ENCODE assay signal across 22 cellular contexts in the genomic region with DNA sequence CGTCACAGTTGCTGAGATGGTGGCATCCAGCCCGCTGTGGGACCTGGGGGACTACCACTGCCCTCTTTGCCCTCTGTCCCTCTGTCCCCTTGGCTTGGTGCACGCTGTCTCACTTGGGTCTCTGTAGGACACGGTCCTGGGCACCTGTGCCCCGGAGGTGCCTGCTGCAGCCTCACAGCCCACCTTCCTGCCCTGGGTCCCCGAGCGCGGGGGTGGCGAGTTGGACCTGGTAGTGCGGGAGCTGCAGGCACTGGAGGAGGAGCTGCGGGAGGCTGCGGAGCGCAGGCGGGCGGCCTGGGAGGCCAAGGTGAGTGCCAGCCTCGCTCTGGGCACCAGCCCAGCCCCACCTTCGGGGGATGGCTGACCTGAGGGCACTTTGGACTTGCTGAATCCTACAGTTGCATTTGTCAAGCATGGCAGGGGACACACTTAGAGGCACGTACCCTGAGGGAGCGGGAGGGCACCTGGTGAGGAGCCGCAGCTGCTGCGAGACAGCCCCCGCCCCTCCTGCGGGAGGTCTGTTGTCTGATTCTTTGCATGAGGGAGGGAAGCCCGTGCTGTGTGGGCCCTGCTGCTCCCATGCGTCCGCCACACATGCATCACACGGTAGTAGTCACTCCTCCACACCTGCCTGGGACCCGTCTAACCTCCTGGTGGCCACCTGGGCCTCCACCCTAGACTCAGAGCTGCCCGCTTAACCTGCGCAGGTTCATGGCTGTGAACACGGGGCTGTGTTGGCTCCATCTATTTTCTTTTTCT. TPM values are rescaled to one million over a fixed set of nuclear protein-coding genes. Genes with fewer than 3 reads are reported as not detected.
A peak's percentile ranks its signal among the peaks of the same experiment; 100 is the strongest.
DNase-seq lines count a peak whose midpoint lies in the region; ATAC-seq, FAIRE-seq and TF ChIP-seq lines count a peak whose summit lies in the region.
"Had no signal": no experiment of that assay in that cellular context is flagged by ENCODE, and none has a peak within 500 bp of the region (broad histone marks: within the 10 kb centered on the region; RNA-seq: fewer than 3 reads in every experiment).

No MANE protein-coding gene starts in this region.

- no peak for FAIRE-seq in GM12892 (lab: Jason Lieb, UNC)
- FAIRE-seq: GM19239 had no signal

- H3K27me3 ChIP-seq in BE2C = no peaks in the 10 kb centered on the region
- H3K27me3 ChIP-seq in MG63 = no peaks in the 10 kb centered on the region
- H3K27me3 ChIP-seq: ascending aorta, BLaER1 had no signal

- H3K9me3 ChIP-seq in BE2C (no peaks in the 10 kb centered on the region), MG63 (no peaks in the 10 kb centered on the region)
- H3K9me3 ChIP-seq: ascending aorta, BLaER1 had no signal

- peak overlapping the region; percentile 79 for H3K27ac Mint-ChIP-seq in memory B cell
- H3K27ac Mint-ChIP-seq: activated CD8-positive, alpha-beta T cell treated with anti-CD3 and anti-CD28 coated beads for 36 hours; activated T-helper 17 cell treated with anti-CD3 and anti-CD28 coated beads, Interleukin-2, amount 50 U/mL, for 72 hours; HFFc6 had no signal

- H3K36me3 ChIP-seq in BE2C (no peaks in the 10 kb centered on the region), MG63 (no peaks in the 10 kb centered on the region)

- no peak for TF ChIP-seq POLR2A in GM12892 (IDR thresholded peaks at IDR 0.05; ENCODE audit: low read depth, low read length)

- DNase-seq in BE2C = peak; percentile 18
- DNase-seq in GM12892 (ENCODE audit: insufficient read length) = peak; percentile 25
- no peak for DNase-seq in caudate nucleus (lab: John Stamatoyannopoulos, UW)
- no peak for DNase-seq in memory B cell (ENCODE audit: low spot score in 2 of 2)
- no peak for DNase-seq in MG63
- no peak for DNase-seq in SKM-1 (lab: John Stamatoyannopoulos, UW; ENCODE audit: unreplicated experiment)
- DNase-seq: activated CD8-positive, alpha-beta T cell treated with anti-CD3 and anti-CD28 coated beads for 36 hours; DMS53; HFFc6; hippocampal formation; KBM-7; left colon; naive thymus-derived CD4-positive, alpha-beta T cell; NCI-H1048; NCI-H526 had no signal

- ATAC-seq in memory B cell (ENCODE audit: low read depth) (no peak), HG03045 (IDR thresholded peaks at IDR 0.05; ENCODE audit: unreplicated experiment) (no peak), HG03025 (IDR thresholded peaks at IDR 0.05; ENCODE audit: low FRiP score, unreplicated experiment) (no peak)
- ATAC-seq: activated CD8-positive, alpha-beta T cell treated with anti-CD3 and anti-CD28 coated beads for 36 hours; activated T-helper 17 cell treated with anti-CD3 and anti-CD28 coated beads, Interleukin-2, amount 50 U/mL, for 72 hours; left colon had no signal

- H3K4me1 ChIP-seq in BE2C = peaks cover 12% of the 10 kb centered on the region
- H3K4me1 ChIP-seq: ascending aorta had no signal

- H3K9me3 Mint-ChIP-seq in memory B cell = no peaks in the 10 kb centered on the region
- H3K9me3 Mint-ChIP-seq: activated CD8-positive, alpha-beta T cell treated with anti-CD3 and anti-CD28 coated beads for 36 hours; activated T-helper 17 cell treated with anti-CD3 and anti-CD28 coated beads, Interleukin-2, amount 50 U/mL, for 72 hours; HFFc6; naive thymus-derived CD4-positive, alpha-beta T cell had no signal

- H3K4me3 ChIP-seq in BE2C (ENCODE audit: low read depth, low read length) (no peak overlapping the region), MG63 (no peak overlapping the region)
- H3K4me3 ChIP-seq: ascending aorta, BLaER1, PC-9 had no signal

- no peak for TF ChIP-seq CTCF in BE2C (IDR thresholded peaks at IDR 0.05; ENCODE audit: low read depth, low read length)

- H3K27me3 Mint-ChIP-seq in memory B cell = peaks cover 4% of the 10 kb centered on the region
- H3K27me3 Mint-ChIP-seq: activated T-helper 17 cell treated with anti-CD3 and anti-CD28 coated beads, Interleukin-2, amount 50 U/mL, for 72 hours; naive thymus-derived CD4-positive, alpha-beta T cell had no signal

- H3K27ac ChIP-seq in caudate nucleus (ENCODE audit: low read depth, low read length) = peak overlapping the region; percentile 98
- H3K27ac ChIP-seq: ascending aorta, BLaER1, PC-9 had no signal

- H3K4me1 Mint-ChIP-seq in memory B cell = no peaks in the 10 kb centered on the region
- H3K4me1 Mint-ChIP-seq: activated T-helper 17 cell treated with anti-CD3 and anti-CD28 coated beads, Interleukin-2, amount 50 U/mL, for 72 hours had no signal

- H3K4me3 Mint-ChIP-seq in memory B cell = no peak overlapping the region
- H3K4me3 Mint-ChIP-seq: activated CD8-positive, alpha-beta T cell treated with anti-CD3 and anti-CD28 coated beads for 36 hours; activated T-helper 17 cell treated with anti-CD3 and anti-CD28 coated beads, Interleukin-2, amount 50 U/mL, for 72 hours; HFFc6; naive thymus-derived CD4-positive, alpha-beta T cell had no signal

- H3K36me3 Mint-ChIP-seq in memory B cell = no peaks in the 10 kb centered on the region
- H3K36me3 Mint-ChIP-seq: naive thymus-derived CD4-positive, alpha-beta T cell had no signal

RNA-seq across cellular contexts. Expression of gene TEDC1, which starts 6.8 kb away (rescaled TPM):
- polyA plus RNA-seq in BE2C (2012; ENCODE audit: insufficient read depth, insufficient read length, low read depth) = 40.9 TPM
- polyA plus RNA-seq in GM12892 (2012; ENCODE audit: missing spikeins) = 2.0 TPM
- total RNA-seq in MG63 (2014; rRNA removed; shearing (Covaris generic); ENCODE audit: low replicate concordance) = 29.3 and 58.1 TPM in 2 replicates

RNA-seq across cellular contexts. Expression of gene CRIP1, which starts 11.2 kb away (rescaled TPM):
- 451 TPM for polyA plus RNA-seq in BE2C (2012; ENCODE audit: insufficient read depth, insufficient read length, low read depth)
- polyA plus RNA-seq in GM12892 (2012; ENCODE audit: missing spikeins) = 378 TPM
- total RNA-seq in MG63 (2014; rRNA removed; shearing (Covaris generic); ENCODE audit: low replicate concordance) = 17.3 TPM in 1 of 2 replicates, not detected in the other

RNA-seq across cellular contexts. Expression of gene CRIP2, which starts 23.2 kb away (rescaled TPM):
- 2,068 TPM for polyA plus RNA-seq in BE2C (2012; ENCODE audit: insufficient read depth, insufficient read length, low read depth)
- not detected for polyA plus RNA-seq in GM12892 (2012; ENCODE audit: missing spikeins)
- total RNA-seq in MG63 (2014; rRNA removed; shearing (Covaris generic); ENCODE audit: low replicate concordance) = 129 and 270 TPM in 2 replicates

RNA-seq across cellular contexts. Expression of gene TMEM121, which starts 28.5 kb away (rescaled TPM):
- polyA plus RNA-seq in BE2C (2012; ENCODE audit: insufficient read depth, insufficient read length, low read depth) = 11.3 TPM
- not detected for polyA plus RNA-seq in GM12892 (2012; ENCODE audit: missing spikeins)
- 7.1 and 17.0 TPM in 2 replicates for total RNA-seq in MG63 (2014; rRNA removed; shearing (Covaris generic); ENCODE audit: low replicate concordance)

Comparison
In these comparisons a context has a peak if more than half of its experiments do, and no peak if none do; other contexts are left out.
1. DNase-seq: peak in BE2C (single experiment) and GM12892 (single experiment); none in caudate nucleus (0 of 61), memory B cell (0 of 2), MG63 (single experiment) and SKM-1 (single experiment).